ENCODE assay signal across 1 cellular context in the genomic region with DNA sequence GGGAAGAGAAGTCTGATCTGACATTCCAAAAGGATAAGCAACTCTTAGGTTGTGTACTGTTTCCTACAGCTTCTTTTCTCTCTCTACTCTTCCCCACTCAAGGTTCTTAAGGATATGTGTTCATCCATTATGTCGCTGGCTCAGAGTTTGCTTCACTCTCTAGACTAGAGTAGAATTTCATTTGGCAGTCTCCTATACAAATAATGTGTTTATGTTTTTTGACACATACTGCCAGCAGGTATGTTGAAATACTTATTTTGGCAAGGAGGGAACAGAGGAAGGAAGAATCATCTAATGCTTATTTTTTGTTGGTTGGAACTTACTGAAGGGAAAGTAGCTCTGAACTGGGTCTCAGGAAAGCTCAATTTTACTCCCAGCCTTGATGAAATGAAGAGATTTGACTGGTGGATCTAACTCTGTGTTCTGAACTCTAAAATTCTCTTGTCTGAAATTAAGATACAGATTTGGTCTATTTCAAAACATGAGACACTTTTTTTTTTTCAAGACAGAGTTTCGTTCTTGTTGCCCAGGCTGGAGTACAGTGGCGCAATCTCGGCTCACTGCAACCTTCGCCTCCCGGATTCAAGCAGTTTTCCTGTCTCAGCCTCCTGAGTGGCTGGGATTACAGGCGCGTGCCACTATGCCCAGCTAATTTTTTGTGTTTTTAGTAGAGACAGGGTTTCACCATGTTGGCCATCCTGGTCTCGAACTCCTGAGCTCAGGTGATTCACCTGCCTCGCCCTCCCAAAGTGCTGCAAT.
TF ChIP-seq lines count a peak whose summit lies in the region.

No MANE protein-coding gene starts in this region.

TF ChIP-seq in endothelial cell of umbilical vein, 7 proteins besides CTCF, POLR2A, EP300 and RAD21:
- TF ChIP-seq EZH2 (IDR thresholded peaks at IDR 0.05; ENCODE audit: borderline replicate concordance, low read depth, low read length, severe bottlenecking) (no peak), MYC (IDR thresholded peaks at IDR 0.05; ENCODE audit: low read depth, low read length) (no peak)
